In the genomic region with DNA sequence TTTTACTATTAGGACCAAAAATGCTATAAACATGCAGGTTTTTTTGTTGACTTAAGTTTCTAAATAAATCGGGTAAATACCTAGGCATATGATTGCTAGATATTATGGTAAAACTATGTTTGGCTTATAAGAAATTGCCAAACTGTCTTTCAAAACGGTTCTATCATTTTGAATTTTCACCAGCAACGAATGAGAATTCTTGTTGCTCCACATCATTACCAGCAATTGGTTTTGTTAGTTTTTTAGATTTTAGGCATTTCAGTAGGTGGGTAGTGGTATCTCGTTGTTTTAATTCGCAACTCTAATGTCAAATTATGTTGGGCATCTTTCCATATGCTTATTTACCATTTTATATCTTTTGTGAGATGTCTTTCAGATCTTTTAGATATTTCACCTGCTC, we compare ENCODE assay signal across 10 cellular contexts.
"Had no signal": no experiment of that assay in that cellular context is flagged by ENCODE, and none has a peak within 500 bp of the region (broad histone marks: within the 10 kb centered on the region; RNA-seq: fewer than 3 reads in every experiment).

No MANE protein-coding gene starts in this region.

- H3K4me3 Mint-ChIP-seq: GM23338, H9, HFFc6 had no signal

- FAIRE-seq: H54 had no signal

- DNase-seq: GM23248, GOT3, H7, H9, HCEC 1CT, HFFc6 had no signal

- H3K27ac ChIP-seq: GM23248 had no signal

- H3K27ac Mint-ChIP-seq: GM23338, H9, HFFc6 had no signal

- H3K4me1 ChIP-seq: HAP-1 had no signal

- ATAC-seq: GM23338, HCT116 had no signal

- H3K9ac ChIP-seq: GM23248 had no signal

- H2AFZ ChIP-seq: GM23248, GM23338 had no signal

- H3K36me3 ChIP-seq: HAP-1 had no signal

- H3K4me1 Mint-ChIP-seq: GM23338, H9 had no signal

- H3K4me3 ChIP-seq: GM23248, GM23338, HAP-1 had no signal

- H3K4me2 ChIP-seq: GM23338 had no signal

- H3K9me3 Mint-ChIP-seq: GM23338, H9 had no signal

- H3K9me3 ChIP-seq: HAP-1 had no signal
